33 cellular contexts compared by ENCODE assay signal in genomic region chr16:6913535-6913934, GRCh38.
"Had no signal": no experiment of that assay in that cellular context is flagged by ENCODE, and none has a peak within 500 bp of the region (broad histone marks: within the 10 kb centered on the region; RNA-seq: fewer than 3 reads in every experiment).

No MANE protein-coding gene starts in this region.

- H3K27me3 ChIP-seq: adrenal gland, body of pancreas, cardiac muscle cell, right atrium auricular region, thyroid gland had no signal

- H3K79me2 ChIP-seq: parathyroid adenoma had no signal

- H3K4me1 Mint-ChIP-seq: activated naive CD8-positive, alpha-beta T cell treated with anti-CD3 and anti-CD28 coated beads for 36 hours; immature natural killer cell; naive thymus-derived CD4-positive, alpha-beta T cell; neural crest cell; stimulated activated memory B cell treated with anti-CD40 and anti-IgM and Interleukin-4, amounts not matched to agents 10 μg/mL and 1 μg/mL and 100 μg/mL, for 72 hours; stimulated activated naive CD8-positive, alpha-beta T cell treated with anti-CD3 and anti-CD28 coated beads, Interleukin-15, amount 100 ng/mL, for 72 hours had no signal

- H3K36me3 Mint-ChIP-seq: activated naive CD8-positive, alpha-beta T cell treated with anti-CD3 and anti-CD28 coated beads for 36 hours; mesothelial cell of epicardium; stimulated activated memory B cell treated with anti-CD40 and anti-IgM and Interleukin-4, amounts not matched to agents 10 μg/mL and 1 μg/mL and 100 μg/mL, for 72 hours had no signal

- H3K27me3 Mint-ChIP-seq: activated naive CD8-positive, alpha-beta T cell treated with anti-CD3 and anti-CD28 coated beads for 36 hours; naive thymus-derived CD4-positive, alpha-beta T cell; stimulated activated memory B cell treated with anti-CD40 and anti-IgM and Interleukin-4, amounts not matched to agents 10 μg/mL and 1 μg/mL and 100 μg/mL, for 72 hours; stimulated activated naive CD8-positive, alpha-beta T cell treated with anti-CD3 and anti-CD28 coated beads, Interleukin-15, amount 100 ng/mL, for 72 hours had no signal

- ATAC-seq: body of pancreas; esophagus mucosa; heart left ventricle; left colon; naive thymus-derived CD4-positive, alpha-beta T cell; stimulated activated memory B cell treated with anti-CD40 and anti-IgM and Interleukin-4, amounts not matched to agents 10 μg/mL and 1 μg/mL and 100 μg/mL, for 72 hours; stimulated activated naive CD8-positive, alpha-beta T cell treated with anti-CD3 and anti-CD28 coated beads, Interleukin-15, amount 100 ng/mL, for 72 hours had no signal

- H3K36me3 ChIP-seq: adrenal gland, cardiac muscle cell, heart left ventricle, right atrium auricular region, thyroid gland had no signal

- H3K4me2 ChIP-seq: smooth muscle cell had no signal

- H3K9me3 ChIP-seq: adrenal gland, body of pancreas, heart left ventricle, right atrium auricular region, thyroid gland had no signal

- H3K9ac ChIP-seq: parathyroid adenoma had no signal

- H2AFZ ChIP-seq: parathyroid adenoma had no signal

- H3K4me3 Mint-ChIP-seq: activated naive CD4-positive, alpha-beta T cell treated with anti-CD3 and anti-CD28 coated beads for 36 hours; activated naive CD8-positive, alpha-beta T cell treated with anti-CD3 and anti-CD28 coated beads for 36 hours; activated T-helper 1 cell treated with anti-CD3 and anti-CD28 coated beads, Interleukin-12 subunit alpha, Interleukin-12 subunit beta, Interleukin-2, Interleukin-4 antibody, amounts not matched to agents 30 ng/mL and 10 ng/mL and 1 ng/mL, durations not matched to agents 14 hours and 24 hours and 36 hours; immature natural killer cell; mesothelial cell of epicardium; naive thymus-derived CD4-positive, alpha-beta T cell; neural crest cell; stimulated activated memory B cell treated with anti-CD40 and anti-IgM and Interleukin-4, amounts not matched to agents 10 μg/mL and 1 μg/mL and 100 μg/mL, for 72 hours; stimulated activated naive CD8-positive, alpha-beta T cell treated with anti-CD3 and anti-CD28 coated beads, Interleukin-15, amount 100 ng/mL, for 72 hours had no signal

- H3K27ac ChIP-seq: adrenal gland, body of pancreas, cardiac muscle cell, heart left ventricle, parathyroid adenoma, right atrium auricular region, thyroid gland, VCaP had no signal

- H3K9me3 Mint-ChIP-seq: activated naive CD8-positive, alpha-beta T cell treated with anti-CD3 and anti-CD28 coated beads for 36 hours; mesothelial cell of epicardium; neural crest cell had no signal

- DNase-seq: activated CD4-positive, alpha-beta T cell treated with anti-CD3 and anti-CD28 coated beads for 48 hours; activated CD4-positive, alpha-beta T cell treated with anti-CD3 and anti-CD28 coated beads, Interleukin-2, amount 50 U/mL, for 48 hours; activated CD8-positive, alpha-beta memory T cell treated with anti-CD3 and anti-CD28 coated beads for 24 hours; activated effector memory CD4-positive, alpha-beta T cell treated with anti-CD3 and anti-CD28 coated beads, Interleukin-2, amount 50 U/mL, for 16 hours; activated naive CD4-positive, alpha-beta T cell treated with anti-CD3 and anti-CD28 coated beads for 36 hours; activated naive CD8-positive, alpha-beta T cell treated with anti-CD3 and anti-CD28 coated beads for 36 hours; adrenal gland; aorta; body of pancreas; foreskin fibroblast; heart left ventricle; immature natural killer cell; kidney; left colon; mammary epithelial cell; naive thymus-derived CD4-positive, alpha-beta T cell; occipital lobe; stimulated activated CD4-positive, alpha-beta T cell treated with anti-CD3 and anti-CD28 coated beads, Interleukin-1b, Interleukin-23, amount 100 ng/mL, for 48 hours; stimulated activated CD4-positive, alpha-beta T cell treated with anti-CD3 and anti-CD28 coated beads, Interleukin-4, amount 100 ng/mL, for 4 hours; stimulated activated CD8-positive, alpha-beta memory T cell treated with anti-CD3 and anti-CD28 coated beads, Interleukin-4, amount 100 ng/mL, for 48 hours; stimulated activated naive CD8-positive, alpha-beta T cell treated with anti-CD3 and anti-CD28 coated beads, Interleukin-15, amount 100 ng/mL, for 72 hours; T-helper 9 cell; thyroid gland had no signal

- H3K4me3 ChIP-seq: adrenal gland, body of pancreas, cardiac muscle cell, heart left ventricle, right atrium auricular region, smooth muscle cell, thyroid gland had no signal

- H3K27ac Mint-ChIP-seq: activated naive CD4-positive, alpha-beta T cell treated with anti-CD3 and anti-CD28 coated beads for 36 hours; activated naive CD8-positive, alpha-beta T cell treated with anti-CD3 and anti-CD28 coated beads for 36 hours; activated T-helper 1 cell treated with anti-CD3 and anti-CD28 coated beads, Interleukin-12 subunit alpha, Interleukin-12 subunit beta, Interleukin-2, Interleukin-4 antibody, amounts not matched to agents 30 ng/mL and 10 ng/mL and 1 ng/mL, durations not matched to agents 14 hours and 24 hours and 36 hours; immature natural killer cell; mesothelial cell of epicardium; naive thymus-derived CD4-positive, alpha-beta T cell; stimulated activated memory B cell treated with anti-CD40 and anti-IgM and Interleukin-4, amounts not matched to agents 10 μg/mL and 1 μg/mL and 100 μg/mL, for 72 hours; stimulated activated naive CD8-positive, alpha-beta T cell treated with anti-CD3 and anti-CD28 coated beads, Interleukin-15, amount 100 ng/mL, for 72 hours had no signal

- H3K4me1 ChIP-seq: adrenal gland, body of pancreas, heart left ventricle, parathyroid adenoma, right atrium auricular region, thyroid gland had no signal
